In genomic region chrX:135520553-135521404, GRCh38 we compare ENCODE assay signal across 1 cellular context.
TF ChIP-seq lines count a peak whose summit lies in the region.

TSS of gene INTS6L (plus strand) at chrX:135520660. CDS start at chrX:135520993, 333 bp downstream.

TF ChIP-seq in WTC11, 78 proteins besides CTCF, POLR2A, EP300 and RAD21 (continued from another document and continues in another):
- TF ChIP-seq ZNF317 (CRISPR knock-in tag; IDR thresholded peaks at IDR 0.05; ENCODE audit: borderline replicate concordance, low read depth): no peak
- no peak for TF ChIP-seq ATF3 (CRISPR knock-in tag; conservative IDR thresholded peaks at IDR 0.05)
- no peak for TF ChIP-seq ZNF512 (CRISPR knock-in tag; IDR thresholded peaks at IDR 0.05; ENCODE audit: borderline replicate concordance)
- TF ChIP-seq E2F5 (CRISPR knock-in tag; IDR thresholded peaks at IDR 0.05): no peak
- no peak for TF ChIP-seq ZNF425 (CRISPR knock-in tag; conservative IDR thresholded peaks at IDR 0.05)
- no peak for TF ChIP-seq PRRX2 (CRISPR knock-in tag; IDR thresholded peaks at IDR 0.05)
- no peak for TF ChIP-seq STAT6 (CRISPR knock-in tag; conservative IDR thresholded peaks at IDR 0.05; ENCODE audit: low read depth)
- no peak for TF ChIP-seq ATF6 (CRISPR knock-in tag; IDR thresholded peaks at IDR 0.05)
- TF ChIP-seq FOXP4 (CRISPR knock-in tag; IDR thresholded peaks at IDR 0.05): no peak
- TF ChIP-seq ZNF219 (CRISPR knock-in tag; IDR thresholded peaks at IDR 0.05; ENCODE audit: borderline replicate concordance): no peak
- TF ChIP-seq TEAD1 (CRISPR knock-in tag; IDR thresholded peaks at IDR 0.05): peak; percentile 38; the same call in 1 of the 2 replicates
- no peak for TF ChIP-seq ERG (CRISPR knock-in tag; IDR thresholded peaks at IDR 0.05)
- TF ChIP-seq AR (CRISPR knock-in tag; IDR thresholded peaks at IDR 0.05): no peak
- TF ChIP-seq TEAD4 (CRISPR knock-in tag; IDR thresholded peaks at IDR 0.05): no peak
- peak; percentile 91 for TF ChIP-seq USF1 (CRISPR knock-in tag; IDR thresholded peaks at IDR 0.05)
- no peak for TF ChIP-seq ATF1 (CRISPR knock-in tag; IDR thresholded peaks at IDR 0.05)
- TF ChIP-seq ARID4B (CRISPR knock-in tag; IDR thresholded peaks at IDR 0.05; ENCODE audit: borderline replicate concordance): 0 out of 2 replicates have a peak, but pooled peaks have one; percentile 33
- TF ChIP-seq NFE2L1 (CRISPR knock-in tag; IDR thresholded peaks at IDR 0.05): no peak
- no peak for TF ChIP-seq ZNF423 (CRISPR knock-in tag; IDR thresholded peaks at IDR 0.05)
- TF ChIP-seq ZNF138 (CRISPR knock-in tag; conservative IDR thresholded peaks at IDR 0.05): no peak
- TF ChIP-seq NR2C2 (CRISPR knock-in tag; IDR thresholded peaks at IDR 0.05): no peak
- TF ChIP-seq ZMAT4 (CRISPR knock-in tag; IDR thresholded peaks at IDR 0.05): no peak
- no peak for TF ChIP-seq NR3C1 (CRISPR knock-in tag; conservative IDR thresholded peaks at IDR 0.05; ENCODE audit: low read depth)
- TF ChIP-seq MAX (CRISPR knock-in tag; IDR thresholded peaks at IDR 0.05): peak; percentile 33
- no peak for TF ChIP-seq MLX (CRISPR knock-in tag; IDR thresholded peaks at IDR 0.05)
- TF ChIP-seq ZBTB21 (CRISPR knock-in tag; IDR thresholded peaks at IDR 0.05; ENCODE audit: borderline replicate concordance): no peak
